20 cellular contexts compared by ENCODE assay signal in genomic region chr12:132385375-132385774, GRCh38. TPM values are rescaled to one million over a fixed set of nuclear protein-coding genes. Genes with fewer than 3 reads are reported as not detected.
DNase-seq lines count a peak whose midpoint lies in the region; ATAC-seq and TF ChIP-seq lines count a peak whose summit lies in the region.
"Had no signal": no experiment of that assay in that cellular context is flagged by ENCODE, and none has a peak within 500 bp of the region (broad histone marks: within the 10 kb centered on the region; RNA-seq: fewer than 3 reads in every experiment).

No MANE protein-coding gene starts in this region.

- no peak overlapping the region for H3K27ac ChIP-seq in PC-3 (ENCODE audit: low read length)
- H3K27ac ChIP-seq in thyroid gland, result no peak overlapping the region
- H3K27ac ChIP-seq: 22Rv1, BLaER1, C4-2B, GM23248 had no signal

- no peak overlapping the region for H3K4me2 ChIP-seq in PC-3 (ENCODE audit: low read length)
- H3K4me2 ChIP-seq: BLaER1 had no signal

- H3K4me3 ChIP-seq in PC-3 (ENCODE audit: low read length) (no peak overlapping the region), thyroid gland (replicated peaks in 1 of 3) (no peak overlapping the region)
- H3K4me3 ChIP-seq: BLaER1, GM12878, GM23248 had no signal

- no TSS peak for BruUV-seq in PC-3 (replicated peaks; lab: Mats Ljungman, UMichigan)

- H3K79me2 ChIP-seq in PC-3 (ENCODE audit: low read length), result no peaks in the 10 kb centered on the region

- no peak overlapping the region for H3K4me3 Mint-ChIP-seq in activated CD8-positive, alpha-beta T cell treated with anti-CD3 and anti-CD28 coated beads, Interleukin-2, amount 10 ng/mL, durations not matched to agents 7 days and 5 days
- H3K4me3 Mint-ChIP-seq: B cell; CD4-positive, CD25-positive, alpha-beta regulatory T cell; CD8-positive, alpha-beta T cell had no signal

- no peaks in the 10 kb centered on the region for H3K4me1 ChIP-seq in PC-3 (ENCODE audit: insufficient read depth, low read length)
- peaks cover 7 to 14% of the 10 kb centered on the region in 2 donors for H3K4me1 ChIP-seq in thyroid gland
- H3K4me1 ChIP-seq: Caco-2 had no signal

- peaks cover 79% of the 10 kb centered on the region for H3K27me3 ChIP-seq in PC-3 (ENCODE audit: low read length)
- H3K27me3 ChIP-seq in thyroid gland, result no peaks in the 10 kb centered on the region

- H3K4me1 Mint-ChIP-seq in activated CD8-positive, alpha-beta T cell treated with anti-CD3 and anti-CD28 coated beads, Interleukin-2, amount 10 ng/mL, durations not matched to agents 7 days and 5 days (ENCODE audit: low read depth), result no peaks in the 10 kb centered on the region
- H3K4me1 Mint-ChIP-seq: B cell; CD4-positive, CD25-positive, alpha-beta regulatory T cell had no signal

- peak; percentile 22 for ATAC-seq in PC-3
- no peak for ATAC-seq in activated CD8-positive, alpha-beta T cell treated with anti-CD3 and anti-CD28 coated beads, Interleukin-2, amount 10 ng/mL, durations not matched to agents 7 days and 5 days
- ATAC-seq: CD8-positive, alpha-beta T cell; GM12878 had no signal

- no peaks in the 10 kb centered on the region for H4K20me1 ChIP-seq in PC-3 (ENCODE audit: low read length)
- H4K20me1 ChIP-seq: BLaER1 had no signal

- no peaks in the 10 kb centered on the region for H3K9me3 Mint-ChIP-seq in activated CD8-positive, alpha-beta T cell treated with anti-CD3 and anti-CD28 coated beads, Interleukin-2, amount 10 ng/mL, durations not matched to agents 7 days and 5 days (ENCODE audit: insufficient read depth)
- H3K9me3 Mint-ChIP-seq: CD8-positive, alpha-beta T cell had no signal

- H3K9me2 ChIP-seq in PC-3 (replicated peaks; ENCODE audit: low read length), result no peaks in the 10 kb centered on the region

- TF ChIP-seq CTCF in PC-3 (conservative IDR thresholded peaks at IDR 0.05; ENCODE audit: low read depth, low read length), result no peak
- TF ChIP-seq CTCF in thyroid gland (IDR thresholded peaks at IDR 0.05), result no peak

- POLR2A ChIA-PET in PC-3 (lab: Charles Lee; ENCODE audit: unreplicated experiment), result interaction anchor here (0.6 kb wide), 1 partner anchor 11 kb away, joined by 3 read pairs; no protein-coding TSS in a partner anchor
- POLR2A ChIA-PET in activated CD8-positive, alpha-beta T cell treated with anti-CD3 and anti-CD28 coated beads, Interleukin-2, amount 10 ng/mL, durations not matched to agents 7 days and 5 days (lab: Charles Lee), result no interaction called here

- H3K9ac ChIP-seq in PC-3 (ENCODE audit: low read length), result no peak overlapping the region
- H3K9ac ChIP-seq: BLaER1, GM23248 had no signal

- TF ChIP-seq POLR2A in thyroid gland (IDR thresholded peaks at IDR 0.05), result no peak

- CTCF ChIA-PET in PC-3 (lab: Charles Lee), result no interaction called here
- CTCF ChIA-PET in activated CD8-positive, alpha-beta T cell treated with anti-CD3 and anti-CD28 coated beads, Interleukin-2, amount 10 ng/mL, durations not matched to agents 7 days and 5 days (lab: Charles Lee), result no interaction called here

- H3K36me3 Mint-ChIP-seq in activated CD8-positive, alpha-beta T cell treated with anti-CD3 and anti-CD28 coated beads, Interleukin-2, amount 10 ng/mL, durations not matched to agents 7 days and 5 days (ENCODE audit: low read depth), result no peaks in the 10 kb centered on the region
- H3K36me3 Mint-ChIP-seq: CD4-positive, CD25-positive, alpha-beta regulatory T cell; CD8-positive, alpha-beta T cell had no signal

- H3K27me3 Mint-ChIP-seq in activated CD8-positive, alpha-beta T cell treated with anti-CD3 and anti-CD28 coated beads, Interleukin-2, amount 10 ng/mL, durations not matched to agents 7 days and 5 days (ENCODE audit: low read depth), result no peaks in the 10 kb centered on the region

- intact Hi-C loops in PC-3 (cut with micrococcal nuclease) (no loop called here), thyroid gland (cut with DNase I) (no loop called here)

- H2AFZ ChIP-seq in PC-3 (ENCODE audit: low read length), result no peak overlapping the region
- H2AFZ ChIP-seq: GM23248 had no signal

- WGBS in thyroid gland, 2 donors, result 30 to 35% methylated on average over 9 of the region's 9 CpGs

- H3K36me3 ChIP-seq in PC-3 (ENCODE audit: low read depth, low read length), result no peaks in the 10 kb centered on the region
- no peaks in the 10 kb centered on the region for H3K36me3 ChIP-seq in thyroid gland
- H3K36me3 ChIP-seq: BLaER1 had no signal

- DNase-seq in DMS79 treated with DMSO at 0.1 percent for 48 hours (lab: John Stamatoyannopoulos, UW), result peak; percentile 35
- no peak for DNase-seq in DMS79 (lab: John Stamatoyannopoulos, UW)
- no peak for DNase-seq in PC-3
- DNase-seq in cerebellum (ENCODE audit: low spot score), result peak; percentile 42
- peak; percentile 35 to 47 for DNase-seq in thyroid gland
- no peak for DNase-seq in NCI-H226
- DNase-seq in activated CD8-positive, alpha-beta T cell treated with anti-CD3 and anti-CD28 coated beads, Interleukin-2, amount 10 ng/mL, durations not matched to agents 7 days and 5 days, result no peak
- DNase-seq in NCI-H2107 treated with DMSO at 0.1 percent for 48 hours (lab: John Stamatoyannopoulos, UW; ENCODE audit: unreplicated experiment), result no peak
- DNase-seq: Caco-2; CD4-positive, CD25-positive, alpha-beta regulatory T cell; CD8-positive, alpha-beta T cell; DMS153; GM23248; H7; HCEC 1CT had no signal

- H3K27ac Mint-ChIP-seq in activated CD8-positive, alpha-beta T cell treated with anti-CD3 and anti-CD28 coated beads, Interleukin-2, amount 10 ng/mL, durations not matched to agents 7 days and 5 days, result no peak overlapping the region
- H3K27ac Mint-ChIP-seq: B cell; CD4-positive, CD25-positive, alpha-beta regulatory T cell; CD8-positive, alpha-beta T cell had no signal

- no peaks in the 10 kb centered on the region for H3K9me3 ChIP-seq in PC-3 (ENCODE audit: low read length)
- H3K9me3 ChIP-seq in thyroid gland, result no peaks in the 10 kb centered on the region
- H3K9me3 ChIP-seq: BLaER1, Caco-2 had no signal

- no peaks in the 10 kb centered on the region for H3F3A ChIP-seq in PC-3 (ENCODE audit: low read length, unreplicated experiment)

RNA-seq across cellular contexts. Expression of gene GALNT9, which starts 56.0 kb away (rescaled TPM):
- 0.44 TPM in 1 of 2 replicates, not detected in the other for total RNA-seq in PC-3 (2014; rRNA removed)
- total RNA-seq in cerebellum, result 23.1 TPM
- total RNA-seq in thyroid gland, result 10 to 100 TPM in 2 of 4 donors, 1 to 10 TPM in 2; 2.2 to 29.2 (median 15.9) TPM
- not detected for total RNA-seq in activated CD8-positive, alpha-beta T cell treated with anti-CD3 and anti-CD28 coated beads, Interleukin-2, amount 10 ng/mL, durations not matched to agents 7 days and 5 days
- total RNA-seq: CD8-positive, alpha-beta T cell; GM12878 had no signal

Comparison
In these comparisons a context has a peak if more than half of its experiments do, and no peak if none do; other contexts are left out.
1. DNase-seq: peak in DMS79 treated with DMSO at 0.1 percent for 48 hours (single experiment), cerebellum (single experiment) and thyroid gland (2 of 2); none in DMS79 (single experiment), PC-3 (single experiment), NCI-H226 (single experiment), activated CD8-positive, alpha-beta T cell treated with anti-CD3 and anti-CD28 coated beads, Interleukin-2, amount 10 ng/mL, durations not matched to agents 7 days and 5 days (single experiment) and NCI-H2107 treated with DMSO at 0.1 percent for 48 hours (single experiment).